ENCODE assay signal across 25 cellular contexts in the genomic region with DNA sequence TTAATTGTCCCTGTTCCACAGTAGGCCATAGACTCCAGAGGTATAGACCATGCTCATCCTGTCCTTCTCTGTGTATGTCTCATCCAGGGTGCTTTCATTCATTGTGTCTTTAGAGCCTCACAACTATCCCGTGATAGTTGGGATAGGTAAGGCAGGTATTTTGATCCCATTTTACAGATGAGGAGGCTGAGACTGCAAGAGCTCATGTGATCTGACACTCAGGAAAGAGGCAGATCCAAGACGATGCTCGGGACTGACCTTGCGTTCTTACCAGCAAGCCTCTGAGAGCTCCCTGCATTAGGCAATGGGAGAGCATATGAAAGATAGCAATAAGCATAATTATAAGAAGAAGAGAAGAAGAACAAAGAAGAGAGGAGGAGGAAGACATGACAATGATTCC. TPM values are rescaled to one million over a fixed set of nuclear protein-coding genes. Genes with fewer than 3 reads are reported as not detected.
A peak's percentile ranks its signal among the peaks of the same experiment; 100 is the strongest.
DNase-seq lines count a peak whose midpoint lies in the region; ATAC-seq and TF ChIP-seq lines count a peak whose summit lies in the region.
"Had no signal": no experiment of that assay in that cellular context is flagged by ENCODE, and none has a peak within 500 bp of the region (broad histone marks: within the 10 kb centered on the region; RNA-seq: fewer than 3 reads in every experiment).

No MANE protein-coding gene starts in this region.

- CTCF ChIA-PET in activated CD8-positive, alpha-beta T cell treated with anti-CD3 and anti-CD28 coated beads for 36 hours (lab: Charles Lee) = interaction anchor here (1.2 to 4.5 kb wide), 7 partner anchors 9 to 73 kb away, joined by 3 to 35 read pairs (median 5); no protein-coding TSS in a partner anchor
- CTCF ChIA-PET in activated CD8-positive, alpha-beta T cell treated with anti-CD3 and anti-CD28 coated beads, Interleukin-2, amount 10 ng/mL, durations not matched to agents 7 days and 5 days (lab: Charles Lee) = interaction anchor here (3.8 kb wide), 1 partner anchor 72 kb away, joined by 20 read pairs; no protein-coding TSS in a partner anchor
- CTCF ChIA-PET in WTC11 (lab: Charles Lee) = interaction anchor here (1.4 kb wide), 1 partner anchor 14 kb away, joined by 3 read pairs; no protein-coding TSS in a partner anchor

- H3K9me3 Mint-ChIP-seq in activated CD8-positive, alpha-beta T cell treated with anti-CD3 and anti-CD28 coated beads for 36 hours = no peaks in the 10 kb centered on the region
- no peaks in the 10 kb centered on the region for H3K9me3 Mint-ChIP-seq in activated CD8-positive, alpha-beta T cell treated with anti-CD3 and anti-CD28 coated beads, Interleukin-2, amount 10 ng/mL, durations not matched to agents 7 days and 5 days (ENCODE audit: insufficient read depth)
- no peaks in the 10 kb centered on the region for H3K9me3 Mint-ChIP-seq in central memory CD8-positive, alpha-beta T cell
- H3K9me3 Mint-ChIP-seq in stimulated activated effector memory CD8-positive, alpha-beta T cell treated with anti-CD3 and anti-CD28 coated beads, Interleukin-12 subunit alpha, Interleukin-12 subunit beta, amount 100 ng/mL, for 72 hours = no peaks in the 10 kb centered on the region
- H3K9me3 Mint-ChIP-seq in WTC11 = no peaks in the 10 kb centered on the region
- H3K9me3 Mint-ChIP-seq: brain had no signal

- no peaks in the 10 kb centered on the region for H3K27me3 Mint-ChIP-seq in activated CD8-positive, alpha-beta T cell treated with anti-CD3 and anti-CD28 coated beads for 36 hours
- no peaks in the 10 kb centered on the region for H3K27me3 Mint-ChIP-seq in activated CD8-positive, alpha-beta T cell treated with anti-CD3 and anti-CD28 coated beads, Interleukin-2, amount 10 ng/mL, durations not matched to agents 7 days and 5 days (ENCODE audit: low read depth)
- H3K27me3 Mint-ChIP-seq in T-helper 17 cell (no peaks in the 10 kb centered on the region), WTC11 (ENCODE audit: low read depth) (no peaks in the 10 kb centered on the region)
- H3K27me3 Mint-ChIP-seq in central memory CD8-positive, alpha-beta T cell = no peaks in the 10 kb centered on the region

- ATAC-seq in activated CD8-positive, alpha-beta T cell treated with anti-CD3 and anti-CD28 coated beads for 36 hours = no peak
- no peak for ATAC-seq in activated CD8-positive, alpha-beta T cell treated with anti-CD3 and anti-CD28 coated beads, Interleukin-2, amount 10 ng/mL, durations not matched to agents 7 days and 5 days
- no peak for ATAC-seq in T-helper 17 cell
- ATAC-seq in central memory CD8-positive, alpha-beta T cell (replicated peaks; ENCODE audit: extremely low read depth, poor library complexity, severe bottlenecking) = no peak
- ATAC-seq in stimulated activated effector memory CD8-positive, alpha-beta T cell treated with anti-CD3 and anti-CD28 coated beads, Interleukin-12 subunit alpha, Interleukin-12 subunit beta, amount 100 ng/mL, for 72 hours = no peak
- no peak for ATAC-seq in HG02973 (IDR thresholded peaks at IDR 0.05; ENCODE audit: unreplicated experiment)
- ATAC-seq in WTC11 = no peak
- ATAC-seq: stimulated activated naive CD8-positive, alpha-beta T cell treated with anti-CD3 and anti-CD28 coated beads, Interleukin-15, Interleukin-2, amounts not matched to agents 100 U/mL and 50 U/mL, for 24 hours had no signal

- TF ChIP-seq CTCF in activated CD8-positive, alpha-beta T cell treated with anti-CD3 and anti-CD28 coated beads for 36 hours (IDR thresholded peaks at IDR 0.05) = no peak
- no peak for TF ChIP-seq CTCF in WTC11 (IDR thresholded peaks at IDR 0.05)

- peak overlapping the region; percentile 16 for H3K27ac Mint-ChIP-seq in activated CD8-positive, alpha-beta T cell treated with anti-CD3 and anti-CD28 coated beads for 36 hours
- no peak overlapping the region for H3K27ac Mint-ChIP-seq in activated CD8-positive, alpha-beta T cell treated with anti-CD3 and anti-CD28 coated beads, Interleukin-2, amount 10 ng/mL, durations not matched to agents 7 days and 5 days
- H3K27ac Mint-ChIP-seq in T-helper 17 cell (peak overlapping the region; percentile 93), WTC11 (no peak overlapping the region)
- peak overlapping the region; percentile 73 for H3K27ac Mint-ChIP-seq in central memory CD8-positive, alpha-beta T cell (ENCODE audit: low read depth)
- H3K27ac Mint-ChIP-seq in stimulated activated effector memory CD8-positive, alpha-beta T cell treated with anti-CD3 and anti-CD28 coated beads, Interleukin-12 subunit alpha, Interleukin-12 subunit beta, amount 100 ng/mL, for 72 hours = peak overlapping the region; percentile 86

- intact Hi-C loops in activated CD8-positive, alpha-beta T cell treated with anti-CD3 and anti-CD28 coated beads for 36 hours (cut with micrococcal nuclease) = no loop called here

- peaks cover 53% of the 10 kb centered on the region for H3K36me3 Mint-ChIP-seq in activated CD8-positive, alpha-beta T cell treated with anti-CD3 and anti-CD28 coated beads for 36 hours (ENCODE audit: low read depth)
- peaks cover 84% of the 10 kb centered on the region for H3K36me3 Mint-ChIP-seq in activated CD8-positive, alpha-beta T cell treated with anti-CD3 and anti-CD28 coated beads, Interleukin-2, amount 10 ng/mL, durations not matched to agents 7 days and 5 days (ENCODE audit: low read depth)
- H3K36me3 Mint-ChIP-seq in T-helper 17 cell (ENCODE audit: low read depth) = peaks cover 18% of the 10 kb centered on the region
- H3K36me3 Mint-ChIP-seq in central memory CD8-positive, alpha-beta T cell (ENCODE audit: insufficient read depth) = peaks cover 33% of the 10 kb centered on the region
- peaks cover 59% of the 10 kb centered on the region for H3K36me3 Mint-ChIP-seq in stimulated activated effector memory CD8-positive, alpha-beta T cell treated with anti-CD3 and anti-CD28 coated beads, Interleukin-12 subunit alpha, Interleukin-12 subunit beta, amount 100 ng/mL, for 72 hours
- no peaks in the 10 kb centered on the region for H3K36me3 Mint-ChIP-seq in WTC11
- H3K36me3 Mint-ChIP-seq: brain had no signal

- no peak for DNase-seq in activated CD8-positive, alpha-beta T cell treated with anti-CD3 and anti-CD28 coated beads for 36 hours
- DNase-seq in activated CD8-positive, alpha-beta T cell treated with anti-CD3 and anti-CD28 coated beads, Interleukin-2, amount 10 ng/mL, durations not matched to agents 7 days and 5 days = no peak
- DNase-seq in T-helper 17 cell (no peak), NCI-H345 treated with DMSO at 0.1 percent for 48 hours (lab: John Stamatoyannopoulos, UW; ENCODE audit: unreplicated experiment) (no peak), WTC11 (ENCODE audit: low spot score) (no peak)
- DNase-seq in central memory CD8-positive, alpha-beta T cell (ENCODE audit: low spot score in 2 of 2) = no peak
- DNase-seq in stimulated activated effector memory CD8-positive, alpha-beta T cell treated with anti-CD3 and anti-CD28 coated beads, Interleukin-12 subunit alpha, Interleukin-12 subunit beta, amount 100 ng/mL, for 72 hours (ENCODE audit: low spot score in 2 of 2) = no peak
- DNase-seq: activated CD4-positive, alpha-beta T cell treated with anti-CD3 and anti-CD28 coated beads, Interleukin-2, amount 50 U/mL, for 4 hours; activated CD8-positive, alpha-beta memory T cell treated with anti-CD3 and anti-CD28 coated beads, Interleukin-2, amount 50 U/mL, for 48 hours; adrenal gland; DMS 273 treated with DMSO at 0.1 percent for 48 hours; effector CD8-positive, alpha-beta T cell; erythroblast; H7; mammary epithelial cell; MM.1S; NCI-H1105 treated with DMSO at 0.1 percent for 48 hours; NCI-H187 treated with DMSO at 0.1 percent for 48 hours; NCI-H2171; NCI-H510A treated with DMSO at 0.1 percent for 48 hours; small intestine; stimulated activated naive CD8-positive, alpha-beta T cell treated with anti-CD3 and anti-CD28 coated beads, Interleukin-15, Interleukin-2, amounts not matched to agents 100 U/mL and 50 U/mL, for 24 hours; WERI-Rb-1 had no signal

- H3K4me3 Mint-ChIP-seq in activated CD8-positive, alpha-beta T cell treated with anti-CD3 and anti-CD28 coated beads for 36 hours = no peak overlapping the region
- H3K4me3 Mint-ChIP-seq in activated CD8-positive, alpha-beta T cell treated with anti-CD3 and anti-CD28 coated beads, Interleukin-2, amount 10 ng/mL, durations not matched to agents 7 days and 5 days = no peak overlapping the region
- H3K4me3 Mint-ChIP-seq in T-helper 17 cell (no peak overlapping the region), WTC11 (no peak overlapping the region)
- H3K4me3 Mint-ChIP-seq in central memory CD8-positive, alpha-beta T cell = no peak overlapping the region
- no peak overlapping the region for H3K4me3 Mint-ChIP-seq in stimulated activated effector memory CD8-positive, alpha-beta T cell treated with anti-CD3 and anti-CD28 coated beads, Interleukin-12 subunit alpha, Interleukin-12 subunit beta, amount 100 ng/mL, for 72 hours
- H3K4me3 Mint-ChIP-seq: brain had no signal

- H3K4me1 Mint-ChIP-seq in activated CD8-positive, alpha-beta T cell treated with anti-CD3 and anti-CD28 coated beads for 36 hours (ENCODE audit: low read depth) = peaks cover 59% of the 10 kb centered on the region
- H3K4me1 Mint-ChIP-seq in activated CD8-positive, alpha-beta T cell treated with anti-CD3 and anti-CD28 coated beads, Interleukin-2, amount 10 ng/mL, durations not matched to agents 7 days and 5 days (ENCODE audit: low read depth) = peaks cover 37% of the 10 kb centered on the region
- H3K4me1 Mint-ChIP-seq in T-helper 17 cell (peaks cover 74% of the 10 kb centered on the region), WTC11 (peaks cover 15% of the 10 kb centered on the region)
- H3K4me1 Mint-ChIP-seq in central memory CD8-positive, alpha-beta T cell = peaks cover 65% of the 10 kb centered on the region
- peaks cover 65% of the 10 kb centered on the region for H3K4me1 Mint-ChIP-seq in stimulated activated effector memory CD8-positive, alpha-beta T cell treated with anti-CD3 and anti-CD28 coated beads, Interleukin-12 subunit alpha, Interleukin-12 subunit beta, amount 100 ng/mL, for 72 hours

- POLR2A ChIA-PET in activated CD8-positive, alpha-beta T cell treated with anti-CD3 and anti-CD28 coated beads for 36 hours (lab: Charles Lee) = interaction anchor here (1.0 to 1.1 kb wide), 2 partner anchors 14 to 72 kb away, joined by 3 read pairs; no protein-coding TSS in a partner anchor
- POLR2A ChIA-PET in activated CD8-positive, alpha-beta T cell treated with anti-CD3 and anti-CD28 coated beads, Interleukin-2, amount 10 ng/mL, durations not matched to agents 7 days and 5 days (lab: Charles Lee) = interaction anchor here (1.6 kb wide), 1 partner anchor 13 kb away, joined by 4 read pairs; no protein-coding TSS in a partner anchor
- POLR2A ChIA-PET in WTC11 (lab: Charles Lee) = no interaction called here

- no peaks in the 10 kb centered on the region for H3K9me3 ChIP-seq in T-helper 17 cell (ENCODE audit: control insufficient read depth, low read length, poor library complexity, severe bottlenecking)
- H3K9me3 ChIP-seq: adrenal gland had no signal

RNA-seq across cellular contexts. Expression of a gene that starts 42.8 kb away (rescaled TPM):
- 10 to 100 TPM; 66.4 to 67.9 TPM for total RNA-seq in activated CD8-positive, alpha-beta T cell treated with anti-CD3 and anti-CD28 coated beads for 36 hours
- total RNA-seq in activated CD8-positive, alpha-beta T cell treated with anti-CD3 and anti-CD28 coated beads, Interleukin-2, amount 10 ng/mL, durations not matched to agents 7 days and 5 days = 100 to 1,000 TPM; 143 to 145 TPM
- total RNA-seq in T-helper 17 cell (100 to 1,000 TPM in 1 of 2 donors, 10 to 100 TPM in 1; 88.0 to 101 TPM), WTC11 (2021) (0.23 to 0.71 TPM (median 0.50 TPM) in 3 replicates)

RNA-seq across cellular contexts. Expression of a gene that starts 49.0 kb away (rescaled TPM):
- total RNA-seq in activated CD8-positive, alpha-beta T cell treated with anti-CD3 and anti-CD28 coated beads for 36 hours = 10 to 100 TPM; 14.8 to 15.4 TPM
- total RNA-seq in activated CD8-positive, alpha-beta T cell treated with anti-CD3 and anti-CD28 coated beads, Interleukin-2, amount 10 ng/mL, durations not matched to agents 7 days and 5 days = 10 to 100 TPM; 12.5 to 13.6 TPM
- 1 to 10 TPM; 3.0 to 4.2 TPM for total RNA-seq in T-helper 17 cell
- 71.7 to 74.1 TPM (median 72.3 TPM) in 3 replicates for total RNA-seq in WTC11 (2021)

Comparison
In these comparisons a context has a peak if more than half of its experiments do, and no peak if none do; other contexts are left out.
1. H3K27ac Mint-ChIP-seq: peak in activated CD8-positive, alpha-beta T cell treated with anti-CD3 and anti-CD28 coated beads for 36 hours (single experiment), T-helper 17 cell (single experiment), central memory CD8-positive, alpha-beta T cell (single experiment) and stimulated activated effector memory CD8-positive, alpha-beta T cell treated with anti-CD3 and anti-CD28 coated beads, Interleukin-12 subunit alpha, Interleukin-12 subunit beta, amount 100 ng/mL, for 72 hours (single experiment); none in activated CD8-positive, alpha-beta T cell treated with anti-CD3 and anti-CD28 coated beads, Interleukin-2, amount 10 ng/mL, durations not matched to agents 7 days and 5 days (single experiment) and WTC11 (single experiment).
2. RNA of a gene that starts 42.8 kb away (total RNA-seq): 143 to 145 TPM in activated CD8-positive, alpha-beta T cell treated with anti-CD3 and anti-CD28 coated beads, Interleukin-2, amount 10 ng/mL, durations not matched to agents 7 days and 5 days, 88.0 to 101 TPM in T-helper 17 cell and 66.4 to 67.9 TPM in activated CD8-positive, alpha-beta T cell treated with anti-CD3 and anti-CD28 coated beads for 36 hours; 0.23 to 0.71 TPM in WTC11; every median in the first group is over 10 times any median in the second.